Comparison of ENCODE assay signal across 8 cellular contexts in genomic region chr3:113136071-113136470, GRCh38.
DNase-seq lines count a peak whose midpoint lies in the region; ATAC-seq and TF ChIP-seq lines count a peak whose summit lies in the region.

No MANE protein-coding gene starts in this region.

- H3K27ac Mint-ChIP-seq in activated CD4-positive, alpha-beta T cell treated with anti-CD3 and anti-CD28 coated beads, Interleukin-2, amount 10 ng/mL, durations not matched to agents 7 days and 5 days = no peak overlapping the region

- no peak overlapping the region for H3K4me3 Mint-ChIP-seq in activated CD4-positive, alpha-beta T cell treated with anti-CD3 and anti-CD28 coated beads, Interleukin-2, amount 10 ng/mL, durations not matched to agents 7 days and 5 days

- intact Hi-C loops in posterior vena cava (cut with DNase I) = loop anchor here (5.0 to 10.0 kb wide), 2 partner anchors 81 to 146 kb away; no protein-coding TSS in a partner anchor

- no peaks in the 10 kb centered on the region for H3K9me3 Mint-ChIP-seq in activated CD4-positive, alpha-beta T cell treated with anti-CD3 and anti-CD28 coated beads, Interleukin-2, amount 10 ng/mL, durations not matched to agents 7 days and 5 days

- POLR2A ChIA-PET in activated CD4-positive, alpha-beta T cell treated with anti-CD3 and anti-CD28 coated beads, Interleukin-2, amount 10 ng/mL, durations not matched to agents 7 days and 5 days (lab: Charles Lee) = no interaction called here

- H3K27me3 Mint-ChIP-seq in activated CD4-positive, alpha-beta T cell treated with anti-CD3 and anti-CD28 coated beads, Interleukin-2, amount 10 ng/mL, durations not matched to agents 7 days and 5 days = no peaks in the 10 kb centered on the region

- CTCF ChIA-PET in activated CD4-positive, alpha-beta T cell treated with anti-CD3 and anti-CD28 coated beads, Interleukin-2, amount 10 ng/mL, durations not matched to agents 7 days and 5 days (lab: Charles Lee) = interaction anchor here (1.3 kb wide), 1 partner anchor 12 kb away, joined by 4 read pairs; no protein-coding TSS in a partner anchor

- peak; percentile 9 for TF ChIP-seq CTCF in GM20000 (IDR thresholded peaks at IDR 0.05; ENCODE audit: extremely low read depth, missing control alignments)

- DNase-seq in AG08396 (ENCODE audit: low spot score) (peak; percentile 25), GM20000 (ENCODE audit: low spot score) (no peak), UCSD-AML1 (lab: John Stamatoyannopoulos, UW; ENCODE audit: unreplicated experiment) (peak; percentile 14), kidney glomerular epithelial cell (lab: John Stamatoyannopoulos, UW) (peak; percentile 49), pons (ENCODE audit: low spot score) (no peak), posterior vena cava (ENCODE audit: low spot score) (no peak)
- no peak for DNase-seq in activated CD4-positive, alpha-beta T cell treated with anti-CD3 and anti-CD28 coated beads, Interleukin-2, amount 10 ng/mL, durations not matched to agents 7 days and 5 days

- no peaks in the 10 kb centered on the region for H3K4me1 Mint-ChIP-seq in activated CD4-positive, alpha-beta T cell treated with anti-CD3 and anti-CD28 coated beads, Interleukin-2, amount 10 ng/mL, durations not matched to agents 7 days and 5 days

- no peak for ATAC-seq in HG03571 (IDR thresholded peaks at IDR 0.05; ENCODE audit: unreplicated experiment)

- no peaks in the 10 kb centered on the region for H3K36me3 Mint-ChIP-seq in activated CD4-positive, alpha-beta T cell treated with anti-CD3 and anti-CD28 coated beads, Interleukin-2, amount 10 ng/mL, durations not matched to agents 7 days and 5 days (ENCODE audit: low read depth)

Comparison
In these comparisons a context has a peak if more than half of its experiments do, and no peak if none do; other contexts are left out.
1. DNase-seq: peak in AG08396 (single experiment), UCSD-AML1 (single experiment) and kidney glomerular epithelial cell (single experiment); none in GM20000 (single experiment), pons (single experiment), posterior vena cava (single experiment) and activated CD4-positive, alpha-beta T cell treated with anti-CD3 and anti-CD28 coated beads, Interleukin-2, amount 10 ng/mL, durations not matched to agents 7 days and 5 days (single experiment).